24 cellular contexts compared by ENCODE assay signal in the genomic region with DNA sequence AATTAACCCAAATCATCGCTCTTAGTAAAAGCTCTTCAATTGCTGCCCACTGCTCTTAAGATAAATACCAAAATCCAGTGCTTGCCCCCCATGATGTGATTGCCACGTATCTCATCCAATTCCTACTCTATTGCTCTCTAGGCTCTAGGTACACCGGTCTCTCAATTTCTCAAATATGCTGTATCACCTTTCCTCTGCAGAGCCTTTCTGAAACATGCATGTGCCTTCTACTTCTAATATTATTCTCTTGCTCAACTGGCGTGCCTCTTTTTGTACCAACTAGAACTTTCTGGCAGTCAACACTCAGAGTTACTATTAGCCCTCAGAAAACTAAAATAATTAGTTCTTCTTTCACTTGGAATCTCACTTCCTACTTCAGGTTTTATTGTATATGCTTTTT.
DNase-seq lines count a peak whose midpoint lies in the region; ATAC-seq and TF ChIP-seq lines count a peak whose summit lies in the region.
"Had no signal": no experiment of that assay in that cellular context is flagged by ENCODE, and none has a peak within 500 bp of the region (broad histone marks: within the 10 kb centered on the region; RNA-seq: fewer than 3 reads in every experiment).

No MANE protein-coding gene starts in this region.

- H4K91ac ChIP-seq in mesenchymal stem cell (ENCODE audit: low read length), result no peak overlapping the region

- H3K9ac ChIP-seq in mesenchymal stem cell (ENCODE audit: low read length), result no peak overlapping the region

- WGBS in mesenchymal stem cell, result 98% methylated on average over 4 of the region's 4 CpGs

- CTCF ChIA-PET in WTC11 (lab: Charles Lee), result interaction anchor here (1.3 kb wide), 2 partner anchors 58 to 65 kb away, joined by 3 to 6 read pairs; no protein-coding TSS in a partner anchor
- CTCF ChIA-PET in activated CD8-positive, alpha-beta T cell treated with anti-CD3 and anti-CD28 coated beads for 36 hours (lab: Charles Lee), result no interaction called here

- H3K27me3 Mint-ChIP-seq in WTC11 (ENCODE audit: low read depth), result no peaks in the 10 kb centered on the region
- no peaks in the 10 kb centered on the region for H3K27me3 Mint-ChIP-seq in osteocyte (ENCODE audit: unreplicated experiment)
- H3K27me3 Mint-ChIP-seq in activated CD8-positive, alpha-beta T cell treated with anti-CD3 and anti-CD28 coated beads for 36 hours, result peaks cover 5% of the 10 kb centered on the region

- no peaks in the 10 kb centered on the region for H3K27me3 ChIP-seq in mesenchymal stem cell (ENCODE audit: control insufficient read depth in 1 of 2, insufficient read depth in 1 of 2, low read length in 2 of 2)

- intact Hi-C loops in activated CD8-positive, alpha-beta T cell treated with anti-CD3 and anti-CD28 coated beads for 36 hours (cut with micrococcal nuclease), result no loop called here

- TF ChIP-seq CTCF in WTC11 (IDR thresholded peaks at IDR 0.05) (no peak), osteocyte (IDR thresholded peaks at IDR 0.05) (no peak)
- TF ChIP-seq CTCF in activated CD8-positive, alpha-beta T cell treated with anti-CD3 and anti-CD28 coated beads for 36 hours (IDR thresholded peaks at IDR 0.05), result no peak

- POLR2A ChIA-PET in WTC11 (lab: Charles Lee), result no interaction called here
- POLR2A ChIA-PET in activated CD8-positive, alpha-beta T cell treated with anti-CD3 and anti-CD28 coated beads for 36 hours (lab: Charles Lee), result no interaction called here

- H3K27ac Mint-ChIP-seq in WTC11 (peak overlapping the region; percentile 69), osteocyte (ENCODE audit: unreplicated experiment) (peak overlapping the region; percentile 12)
- no peak overlapping the region for H3K27ac Mint-ChIP-seq in activated CD8-positive, alpha-beta T cell treated with anti-CD3 and anti-CD28 coated beads for 36 hours
- H3K27ac Mint-ChIP-seq: CD4-positive, alpha-beta T cell had no signal

- H3K4me3 ChIP-seq in mesenchymal stem cell (ENCODE audit: insufficient read depth in 1 of 2, low read depth in 1 of 2, low read length in 2 of 2), result no peak overlapping the region
- H3K4me3 ChIP-seq: A549, PC-9 had no signal

- no peaks in the 10 kb centered on the region for H3K4me1 ChIP-seq in mesenchymal stem cell (ENCODE audit: control insufficient read depth, insufficient read depth, low read depth, low read length)

- H2AFZ ChIP-seq in mesenchymal stem cell (ENCODE audit: low read depth, low read length), result no peak overlapping the region
- H2AFZ ChIP-seq: PC-9 had no signal

- H3K4me2 ChIP-seq in mesenchymal stem cell (ENCODE audit: low read length, poor library complexity, severe bottlenecking), result no peak overlapping the region
- H3K4me2 ChIP-seq: A549, PC-9 had no signal

- H3K36me3 Mint-ChIP-seq in WTC11, result no peaks in the 10 kb centered on the region
- H3K36me3 Mint-ChIP-seq in osteocyte (ENCODE audit: unreplicated experiment), result no peaks in the 10 kb centered on the region
- no peaks in the 10 kb centered on the region for H3K36me3 Mint-ChIP-seq in activated CD8-positive, alpha-beta T cell treated with anti-CD3 and anti-CD28 coated beads for 36 hours (ENCODE audit: low read depth)

- no peak overlapping the region for H2BK15ac ChIP-seq in mesenchymal stem cell (ENCODE audit: low read depth, poor library complexity, severe bottlenecking)

- H3K79me1 ChIP-seq in mesenchymal stem cell (replicated peaks; ENCODE audit: low read length, poor library complexity, severe bottlenecking), result peaks cover 16% of the 10 kb centered on the region

- ATAC-seq in WTC11, result no peak
- ATAC-seq in activated CD8-positive, alpha-beta T cell treated with anti-CD3 and anti-CD28 coated beads for 36 hours, result no peak
- ATAC-seq: SK-N-SH treated with all-trans-retinoic acid at 6 μM for 48 hours had no signal

- H3K18ac ChIP-seq in mesenchymal stem cell (ENCODE audit: low read depth in 1 of 2, low read length in 2 of 2), result no peak overlapping the region

- H3K27ac ChIP-seq in mesenchymal stem cell (ENCODE audit: low read length, poor library complexity, severe bottlenecking), result no peak overlapping the region
- H3K27ac ChIP-seq: A549, PC-9, RWPE1 had no signal

- H3K9me3 Mint-ChIP-seq in WTC11, result no peaks in the 10 kb centered on the region
- no peaks in the 10 kb centered on the region for H3K9me3 Mint-ChIP-seq in osteocyte (ENCODE audit: unreplicated experiment)
- no peaks in the 10 kb centered on the region for H3K9me3 Mint-ChIP-seq in activated CD8-positive, alpha-beta T cell treated with anti-CD3 and anti-CD28 coated beads for 36 hours
- H3K9me3 Mint-ChIP-seq: CD4-positive, alpha-beta T cell had no signal

- no peak overlapping the region for H3K23ac ChIP-seq in mesenchymal stem cell (ENCODE audit: low read length in 2 of 2)

- no peak overlapping the region for H2BK5ac ChIP-seq in mesenchymal stem cell (ENCODE audit: low read depth, low read length, poor library complexity, severe bottlenecking)

- H3K4me1 Mint-ChIP-seq in WTC11, result peaks cover 76% of the 10 kb centered on the region
- peaks cover 41% of the 10 kb centered on the region for H3K4me1 Mint-ChIP-seq in osteocyte (ENCODE audit: unreplicated experiment)
- no peaks in the 10 kb centered on the region for H3K4me1 Mint-ChIP-seq in activated CD8-positive, alpha-beta T cell treated with anti-CD3 and anti-CD28 coated beads for 36 hours (ENCODE audit: low read depth)

- no peak overlapping the region for H2BK120ac ChIP-seq in mesenchymal stem cell (ENCODE audit: low read depth, low read length)

- no peaks in the 10 kb centered on the region for H3K9me3 ChIP-seq in mesenchymal stem cell (ENCODE audit: control insufficient read depth, low read length)
- H3K9me3 ChIP-seq: A549 had no signal

- H2AK5ac ChIP-seq in mesenchymal stem cell (ENCODE audit: low read length, severe bottlenecking), result no peak overlapping the region

- peaks cover 0 to 6% of the 10 kb centered on the region in 2 experiments for H3K36me3 ChIP-seq in mesenchymal stem cell (ENCODE audit: control insufficient read depth in 1 of 2, insufficient read depth in 2 of 2, low read depth in 1 of 2, low read length in 2 of 2)

- no peak overlapping the region for H2BK12ac ChIP-seq in mesenchymal stem cell (ENCODE audit: low read length in 2 of 2)

- H3K4ac ChIP-seq in mesenchymal stem cell (ENCODE audit: low read depth in 1 of 2, low read length in 2 of 2), result no peak overlapping the region

- H3K4me3 Mint-ChIP-seq in WTC11 (no peak overlapping the region), osteocyte (ENCODE audit: unreplicated experiment) (no peak overlapping the region)
- H3K4me3 Mint-ChIP-seq in activated CD8-positive, alpha-beta T cell treated with anti-CD3 and anti-CD28 coated beads for 36 hours, result no peak overlapping the region
- H3K4me3 Mint-ChIP-seq: CD4-positive, alpha-beta T cell had no signal

- no peak overlapping the region for H4K8ac ChIP-seq in mesenchymal stem cell (ENCODE audit: low read length)

- H3K14ac ChIP-seq in mesenchymal stem cell (ENCODE audit: low read length in 2 of 2), result no peak overlapping the region

- DNase-seq in CD1c-positive myeloid dendritic cell (ENCODE audit: extremely low spot score), result peak; percentile 18
- peak; percentile 27 for DNase-seq in MV-4-11 (lab: John Stamatoyannopoulos, UW)
- DNase-seq in WTC11 (ENCODE audit: low spot score), result no peak
- no peak for DNase-seq in osteocyte (ENCODE audit: extremely low spot score, unreplicated experiment)
- no peak for DNase-seq in mesenchymal stem cell
- no peak for DNase-seq in NCI-H82 (lab: John Stamatoyannopoulos, UW)
- DNase-seq in activated CD8-positive, alpha-beta T cell treated with anti-CD3 and anti-CD28 coated beads for 36 hours, result no peak
- DNase-seq in activated CD4-positive, alpha-beta T cell treated with anti-CD3 and anti-CD28 coated beads for 1 hour, result no peak
- DNase-seq: CD4-positive, alpha-beta T cell; COR-L47; DMS 273 treated with DMSO at 0.1 percent for 48 hours; DMS79 treated with DMSO at 0.1 percent for 48 hours; H7; KBM-7; MM.1S; NCI-H1092; NCI-H1436 treated with DMSO at 0.1 percent for 48 hours; NCI-H1930; NCI-H69; PC-9; SHP77 treated with DMSO at 0.1 percent for 48 hours had no signal

TF ChIP-seq in WTC11, 78 proteins besides CTCF, POLR2A, EP300 and RAD21 (continues in another document):
- TF ChIP-seq ZNF219 (CRISPR knock-in tag; IDR thresholded peaks at IDR 0.05; ENCODE audit: borderline replicate concordance) (no peak), CREB1 (CRISPR knock-in tag; IDR thresholded peaks at IDR 0.05) (no peak), HMGA2 (CRISPR knock-in tag; IDR thresholded peaks at IDR 0.05) (no peak), FOXP1 (CRISPR knock-in tag; IDR thresholded peaks at IDR 0.05; ENCODE audit: borderline replicate concordance) (no peak), ZNF232 (CRISPR knock-in tag; IDR thresholded peaks at IDR 0.05) (no peak), IRF2 (CRISPR knock-in tag; IDR thresholded peaks at IDR 0.05; ENCODE audit: borderline replicate concordance, low read depth) (no peak), GABPB1 (CRISPR knock-in tag; IDR thresholded peaks at IDR 0.05) (no peak), NFYB (CRISPR knock-in tag; conservative IDR thresholded peaks at IDR 0.05; ENCODE audit: low read depth) (no peak), RELA (CRISPR knock-in tag; IDR thresholded peaks at IDR 0.05; ENCODE audit: borderline replicate concordance) (no peak)
- TF ChIP-seq, protein P1, sequence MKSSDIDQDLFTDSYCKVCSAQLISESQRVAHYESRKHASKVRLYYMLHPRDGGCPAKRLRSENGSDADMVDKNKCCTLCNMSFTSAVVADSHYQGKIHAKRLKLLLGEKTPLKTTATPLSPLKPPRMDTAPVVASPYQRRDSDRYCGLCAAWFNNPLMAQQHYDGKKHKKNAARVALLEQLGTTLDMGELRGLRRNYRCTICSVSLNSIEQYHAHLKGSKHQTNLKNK (CRISPR knock-in tag; IDR thresholded peaks at IDR 0.05), result no peak
- TF ChIP-seq, protein P2, sequence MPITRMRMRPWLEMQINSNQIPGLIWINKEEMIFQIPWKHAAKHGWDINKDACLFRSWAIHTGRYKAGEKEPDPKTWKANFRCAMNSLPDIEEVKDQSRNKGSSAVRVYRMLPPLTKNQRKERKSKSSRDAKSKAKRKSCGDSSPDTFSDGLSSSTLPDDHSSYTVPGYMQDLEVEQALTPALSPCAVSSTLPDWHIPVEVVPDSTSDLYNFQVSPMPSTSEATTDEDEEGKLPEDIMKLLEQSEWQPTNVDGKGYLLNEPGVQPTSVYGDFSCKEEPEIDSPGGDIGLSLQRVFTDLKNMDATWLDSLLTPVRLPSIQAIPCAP (CRISPR knock-in tag; IDR thresholded peaks at IDR 0.05), result no peak

Comparison
In these comparisons a context has a peak if more than half of its experiments do, and no peak if none do; other contexts are left out.
1. DNase-seq: peak in CD1c-positive myeloid dendritic cell (single experiment) and MV-4-11 (single experiment); none in WTC11 (single experiment), osteocyte (single experiment), mesenchymal stem cell (single experiment), NCI-H82 (single experiment), activated CD8-positive, alpha-beta T cell treated with anti-CD3 and anti-CD28 coated beads for 36 hours (single experiment) and activated CD4-positive, alpha-beta T cell treated with anti-CD3 and anti-CD28 coated beads for 1 hour (single experiment).